In genomic region chr20:46939031-46939430, GRCh38 we compare ENCODE assay signal across 9 cellular contexts. TPM values are rescaled to one million over a fixed set of nuclear protein-coding genes. Genes with fewer than 3 reads are reported as not detected.
A peak's percentile ranks its signal among the peaks of the same experiment; 100 is the strongest.
DNase-seq lines count a peak whose midpoint lies in the region; ATAC-seq and TF ChIP-seq lines count a peak whose summit lies in the region.
"Had no signal": no experiment of that assay in that cellular context is flagged by ENCODE, and none has a peak within 500 bp of the region (broad histone marks: within the 10 kb centered on the region; RNA-seq: fewer than 3 reads in every experiment).

No MANE protein-coding gene starts in this region.

- H4K20me1 ChIP-seq in HCT116 (ENCODE audit: insufficient read depth), result no peaks in the 10 kb centered on the region

- H3K36me3 ChIP-seq in HCT116 (ENCODE audit: control insufficient read depth in 1 of 2, insufficient read depth in 2 of 2, low read length in 2 of 2), result no peaks in the 10 kb centered on the region
- H3K36me3 ChIP-seq in SJCRH30, result no peaks in the 10 kb centered on the region; the same call in 1 of the 2 replicates
- H3K36me3 ChIP-seq in esophagus squamous epithelium, result no peaks in the 10 kb centered on the region

- no peak for TF ChIP-seq RAD21 in HCT116 (IDR thresholded peaks at IDR 0.05; ENCODE audit: low read depth)

- no peak overlapping the region for H3K27ac ChIP-seq in HCT116 (ENCODE audit: low read depth, low read length)
- no peak overlapping the region for H3K27ac ChIP-seq in SJCRH30
- no peak overlapping the region for H3K27ac ChIP-seq in esophagus squamous epithelium

- TF ChIP-seq CTCF in HCT116 (IDR thresholded peaks at IDR 0.05 in 2 of 3, conservative IDR thresholded peaks at IDR 0.05 in 1 of 3; ENCODE audit: borderline replicate concordance in 1 of 3, insufficient read depth in 1 of 3, low read depth in 2 of 3, low read length in 2 of 3) (peak in 2 of 3 experiments; percentile 50 to 54; a peak in 4 of 6 replicates), esophagus squamous epithelium (IDR thresholded peaks at IDR 0.05) (peak in 1 of 6 experiments; percentile 37)

- DNase-seq in CD1c-positive myeloid dendritic cell (ENCODE audit: extremely low spot score) (peak; percentile 2), HCT116 (ENCODE audit: low read depth, low spot score) (peak; percentile 55), SJCRH30 (peak; percentile 45 to 72), hepatic stellate cell (ENCODE audit: low spot score) (peak; percentile 36), hypothalamus (lab: John Stamatoyannopoulos, UW) (no peak), esophagus squamous epithelium (lab: John Stamatoyannopoulos, UW) (no peak), NCI-H345 treated with DMSO at 0.1 percent for 48 hours (lab: John Stamatoyannopoulos, UW; ENCODE audit: unreplicated experiment) (no peak)
- DNase-seq: GDM1 had no signal

- RAD21 ChIA-PET in HCT116 (lab: Charles Lee; ENCODE audit: low non-redundant PET in 1 of 2, low total read pairs in 2 of 2, uncharacterized antibody in 2 of 2, unreplicated experiment in 2 of 2), result no interaction called here

- POLR2A ChIA-PET in HCT116 (lab: Charles Lee), result no interaction called here

- intact Hi-C loops in HCT116 (cut with micrococcal nuclease) (no loop called here), esophagus squamous epithelium (cut with DNase I) (no loop called here)

- no peak overlapping the region for H3K9ac ChIP-seq in HCT116 (ENCODE audit: low read length)

- no peaks in the 10 kb centered on the region for H3K4me1 ChIP-seq in HCT116 (ENCODE audit: control insufficient read depth in 1 of 2, insufficient read depth in 2 of 2, low read length in 2 of 2)
- no peaks in the 10 kb centered on the region for H3K4me1 ChIP-seq in SJCRH30
- peaks cover 0 to 11% (median 0%) of the 10 kb centered on the region in 3 donors for H3K4me1 ChIP-seq in esophagus squamous epithelium

- H3K9me3 ChIP-seq in HCT116 (ENCODE audit: control insufficient read depth in 1 of 2, insufficient read depth in 1 of 2, low read depth in 1 of 2, low read length in 2 of 2), result no peaks in the 10 kb centered on the region
- H3K9me3 ChIP-seq in SJCRH30 (replicated peaks), result no peaks in the 10 kb centered on the region
- H3K9me3 ChIP-seq in esophagus squamous epithelium, result no peaks in the 10 kb centered on the region

- no peak overlapping the region for H3K4me2 ChIP-seq in HCT116 (ENCODE audit: low read length)

- no peaks in the 10 kb centered on the region for H3K27me3 ChIP-seq in HCT116 (ENCODE audit: insufficient read depth, low read length)
- no peaks in the 10 kb centered on the region for H3K27me3 ChIP-seq in SJCRH30
- no peaks in the 10 kb centered on the region for H3K27me3 ChIP-seq in esophagus squamous epithelium

- ATAC-seq in HCT116, result peak; percentile 95
- ATAC-seq in HG03159 (IDR thresholded peaks at IDR 0.05; ENCODE audit: unreplicated experiment), result no peak

- H3K9me2 ChIP-seq in HCT116 (ENCODE audit: insufficient read depth), result no peaks in the 10 kb centered on the region

- H3K4me3 ChIP-seq in HCT116 (replicated peaks in 1 of 2; ENCODE audit: low read depth in 1 of 2, low read length in 2 of 2), result no peak overlapping the region
- no peak overlapping the region for H3K4me3 ChIP-seq in SJCRH30
- no peak overlapping the region for H3K4me3 ChIP-seq in esophagus squamous epithelium

- no peaks in the 10 kb centered on the region for H3K79me2 ChIP-seq in HCT116 (ENCODE audit: insufficient read depth, low read length)

- TF ChIP-seq POLR2A in HCT116 (IDR thresholded peaks at IDR 0.05; ENCODE audit: borderline replicate concordance, extremely low read depth, insufficient read depth, insufficient read length) (no peak), esophagus squamous epithelium (IDR thresholded peaks at IDR 0.05) (no peak)

- CTCF ChIA-PET in HCT116 (lab: Charles Lee), result interaction anchor here (1.8 kb wide), 1 partner anchor 10 kb away, joined by 5 read pairs; no protein-coding TSS in a partner anchor

- WGBS in esophagus squamous epithelium, 2 donors, result 50 to 86% methylated on average over 2 of the region's 2 CpGs

- no TSS peak for BruUV-seq in HCT116 (replicated peaks; lab: Mats Ljungman, UMichigan)

- H2AFZ ChIP-seq in HCT116 (ENCODE audit: low read depth, low read length, poor library complexity, severe bottlenecking), result peak overlapping the region; percentile 18

TF ChIP-seq in HCT116, 20 proteins besides CTCF, POLR2A, EP300 and RAD21:
- TF ChIP-seq SP1 (IDR thresholded peaks at IDR 0.05; ENCODE audit: low read depth) (0 out of 2 replicates have a peak, but pooled peaks have one; percentile 18), CBX3 (IDR thresholded peaks at IDR 0.05; ENCODE audit: low read depth) (no peak)

RNA-seq across cellular contexts. Expression of gene EYA2, which starts 44.4 kb away (rescaled TPM):
- total RNA-seq in HCT116 (2021; ENCODE audit: unreplicated experiment) (not detected), esophagus squamous epithelium (10 to 100 TPM in 3 of 4 donors, 1 to 10 TPM in 1; 9.7 to 22.1 (median 14.3) TPM)
- not detected in 2 replicates for polyA plus RNA-seq in HCT116 (2012)
- total RNA-seq in SJCRH30 (2014; rRNA removed; shearing (Covaris generic)), result 56.4 and 63.2 TPM in 2 replicates

Comparison
In these comparisons a context has a peak if more than half of its experiments do, and no peak if none do; other contexts are left out.
1. DNase-seq: peak in CD1c-positive myeloid dendritic cell (single experiment), HCT116 (single experiment), SJCRH30 (2 of 2) and hepatic stellate cell (single experiment); none in hypothalamus (0 of 51), esophagus squamous epithelium (single experiment) and NCI-H345 treated with DMSO at 0.1 percent for 48 hours (single experiment).
2. RNA of gene EYA2, which starts 44.4 kb away (total RNA-seq): 56.4 to 63.2 TPM in SJCRH30 and 9.7 to 22.1 TPM in esophagus squamous epithelium; not detected in HCT116 (single experiment); every median in the first group is over 10 times any median in the second.